26 cellular contexts compared by ENCODE assay signal in the genomic region with DNA sequence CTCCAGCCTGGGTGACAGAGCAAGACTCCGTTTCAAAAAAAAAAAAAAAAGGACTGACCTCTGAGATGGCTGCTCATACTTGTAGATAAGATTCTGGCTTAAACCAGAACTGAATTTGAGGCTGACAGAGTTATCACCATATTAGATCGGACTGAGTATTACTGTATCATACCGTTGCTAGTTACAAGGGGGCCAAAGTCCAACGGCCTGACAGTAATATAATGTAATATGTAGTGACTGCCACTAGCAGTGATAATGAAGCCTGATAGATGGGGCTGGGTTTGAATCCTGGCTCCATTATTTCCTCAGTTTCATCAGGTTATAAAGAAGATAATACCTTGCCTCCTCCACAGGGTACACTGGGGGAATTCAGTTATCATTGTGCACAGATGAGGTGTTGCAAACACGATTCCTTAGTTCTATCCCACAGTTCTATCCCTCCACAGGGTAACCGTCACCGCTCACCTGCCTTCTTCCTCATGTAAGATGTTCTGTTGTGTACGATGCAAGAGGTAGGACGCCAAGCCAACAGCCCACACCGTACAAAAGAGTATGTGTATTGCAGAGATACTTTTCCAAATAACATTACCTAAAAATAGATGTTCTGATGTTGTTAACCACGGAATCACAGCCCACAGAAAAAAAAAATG. TPM values are rescaled to one million over a fixed set of nuclear protein-coding genes. Genes with fewer than 3 reads are reported as not detected.
"Had no signal": no experiment of that assay in that cellular context is flagged by ENCODE, and none has a peak within 500 bp of the region (broad histone marks: within the 10 kb centered on the region; RNA-seq: fewer than 3 reads in every experiment).

No MANE protein-coding gene starts in this region.

- H3K27ac Mint-ChIP-seq: activated CD4-positive, alpha-beta T cell treated with anti-CD3 and anti-CD28 coated beads for 36 hours; activated naive CD4-positive, alpha-beta T cell treated with anti-CD3 and anti-CD28 coated beads, Interleukin-2, amount 50 U/mL, for 72 hours; activated T-cell treated with anti-CD3 and anti-CD28 coated beads, Interleukin-2, amount 50 U/mL, for 72 hours; brain; effector memory CD8-positive, alpha-beta T cell had no signal

- H3K9me3 Mint-ChIP-seq: activated naive CD4-positive, alpha-beta T cell treated with anti-CD3 and anti-CD28 coated beads, Interleukin-2, amount 50 U/mL, for 72 hours; activated T-cell treated with anti-CD3 and anti-CD28 coated beads, Interleukin-2, amount 50 U/mL, for 72 hours; brain; effector memory CD8-positive, alpha-beta T cell; naive thymus-derived CD8-positive, alpha-beta T cell; neural progenitor cell had no signal

- H3K9me3 ChIP-seq: ascending aorta, gastroesophageal sphincter, left lung, right atrium auricular region, spleen, testis, uterus had no signal

- H3K4me3 Mint-ChIP-seq: activated CD4-positive, alpha-beta T cell treated with anti-CD3 and anti-CD28 coated beads for 36 hours; activated T-cell treated with anti-CD3 and anti-CD28 coated beads, Interleukin-2, amount 50 U/mL, for 72 hours; brain; effector memory CD8-positive, alpha-beta T cell; naive thymus-derived CD8-positive, alpha-beta T cell; neural progenitor cell had no signal

- H3K36me3 Mint-ChIP-seq: activated naive CD4-positive, alpha-beta T cell treated with anti-CD3 and anti-CD28 coated beads, Interleukin-2, amount 50 U/mL, for 72 hours; brain; neural progenitor cell had no signal

- H3K9ac ChIP-seq: neural progenitor cell had no signal

- H3K27me3 Mint-ChIP-seq: activated CD4-positive, alpha-beta T cell treated with anti-CD3 and anti-CD28 coated beads for 36 hours; brain; naive thymus-derived CD8-positive, alpha-beta T cell had no signal

- H3K36me3 ChIP-seq: cardiac muscle cell, neural progenitor cell, right atrium auricular region, uterus had no signal

- DNase-seq: activated CD4-positive, alpha-beta T cell treated with anti-CD3 and anti-CD28 coated beads for 36 hours; activated CD4-positive, CD25-positive, alpha-beta regulatory T cell; activated naive CD4-positive, alpha-beta T cell; activated T-cell treated with anti-CD3 and anti-CD28 coated beads for 4 hours; activated T-cell treated with anti-CD3 and anti-CD28 coated beads, Interleukin-2, amount 50 U/mL, for 72 hours; cerebellar nuclear complex; cortex of kidney; effector memory CD8-positive, alpha-beta T cell; hippocampal formation; kidney glomerular epithelial cell; left lung; naive thymus-derived CD8-positive, alpha-beta T cell; spleen; stimulated activated naive CD4-positive, alpha-beta T cell; T-helper 1 cell; testis; trophoblast cell; uterus had no signal

- H3K4me3 ChIP-seq: ascending aorta, cardiac muscle cell, gastroesophageal sphincter, left lung, lung, neural progenitor cell, right atrium auricular region, spleen, testis, uterus had no signal

- ATAC-seq: activated CD4-positive, alpha-beta T cell treated with anti-CD3 and anti-CD28 coated beads for 36 hours; activated naive CD4-positive, alpha-beta T cell treated with anti-CD3 and anti-CD28 coated beads, Interleukin-2, amount 50 U/mL, for 72 hours; activated T-cell treated with anti-CD3 and anti-CD28 coated beads, Interleukin-2, amount 50 U/mL, for 72 hours; effector memory CD8-positive, alpha-beta T cell; gastroesophageal sphincter; left lung; naive thymus-derived CD8-positive, alpha-beta T cell had no signal

- H2AFZ ChIP-seq: neural progenitor cell had no signal

- H3K4me1 Mint-ChIP-seq: brain, neural progenitor cell had no signal

- H3K4me1 ChIP-seq: left lung, neural progenitor cell, testis, uterus had no signal

- H3K27ac ChIP-seq: ascending aorta, cardiac muscle cell, gastroesophageal sphincter, left lung, neural progenitor cell, right atrium auricular region, spleen, testis, uterus had no signal

- H3K4me2 ChIP-seq: neural progenitor cell had no signal

- H3K27me3 ChIP-seq: ascending aorta, cardiac muscle cell, gastroesophageal sphincter, left lung, right atrium auricular region, testis, uterus had no signal

RNA-seq across cellular contexts. Expression of a gene that starts 27.3 kb away (rescaled TPM):
- total RNA-seq: ascending aorta had no signal
